8 cellular contexts compared by ENCODE assay signal in the genomic region with DNA sequence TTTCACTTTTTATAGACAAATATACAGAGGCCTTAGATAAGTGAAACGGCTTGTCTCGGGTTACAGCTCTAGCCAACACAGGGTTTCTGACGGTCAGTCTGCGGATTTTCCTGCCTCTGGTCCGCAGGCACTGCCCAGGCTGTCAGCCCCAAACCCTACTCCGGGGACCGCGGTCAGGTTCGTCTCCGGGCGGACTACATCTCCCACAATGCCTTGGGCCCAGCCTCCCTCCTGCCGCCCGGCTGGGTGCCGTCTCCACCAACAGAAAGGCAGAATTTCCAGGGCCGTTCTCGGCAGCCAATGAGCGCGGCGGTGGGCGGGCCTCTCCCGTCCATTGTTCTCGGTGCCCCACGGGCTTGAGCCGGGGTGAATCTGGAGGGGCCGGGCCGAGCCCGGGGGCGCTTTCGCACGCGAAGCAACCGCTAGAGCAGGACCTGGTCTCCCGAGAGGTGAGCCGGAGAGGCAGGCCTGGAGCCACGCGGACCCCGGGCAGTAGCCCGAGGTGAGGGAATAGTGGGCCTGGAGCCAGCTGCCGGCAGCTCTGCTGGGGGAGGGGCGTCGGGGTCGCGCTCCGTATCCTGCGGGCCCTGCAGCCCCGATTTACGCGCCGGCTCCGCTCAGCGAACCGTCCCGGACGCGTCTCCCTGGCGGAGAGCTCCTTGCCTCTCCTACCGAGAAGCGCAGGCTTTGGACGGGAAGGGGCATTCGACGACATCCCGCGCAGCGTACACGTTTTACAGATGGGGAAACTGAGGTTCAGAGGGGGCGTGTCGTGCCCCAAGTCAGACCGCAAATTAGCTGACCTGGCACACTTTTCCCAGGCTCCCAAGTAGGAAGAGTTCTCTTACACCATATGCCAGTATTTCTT. TPM values are rescaled to one million over a fixed set of nuclear protein-coding genes. Genes with fewer than 3 reads are reported as not detected.
DNase-seq lines count a peak whose midpoint lies in the region; ATAC-seq and TF ChIP-seq lines count a peak whose summit lies in the region.

TSS of gene ZSCAN2 (plus strand) at position 323 of the 868 bp plus-strand sequence. CDS start 2,919 bp downstream, outside the sequence.

- TF ChIP-seq CTCF in SK-N-SH (IDR thresholded peaks at IDR 0.05) (no peak), omental fat pad (IDR thresholded peaks at IDR 0.05) (no peak)

- peak; percentile 89 for DNase-seq in NCI-H1092 (lab: John Stamatoyannopoulos, UW)
- DNase-seq in SK-N-SH, result peak; percentile 95
- peak; percentile 94 to 95 for DNase-seq in activated naive CD4-positive, alpha-beta T cell treated with anti-CD3 and anti-CD28 coated beads, Interleukin-2, amount 50 U/mL, for 72 hours (ENCODE audit: low spot score in 2 of 2)
- DNase-seq in glomerular visceral epithelial cell (ENCODE audit: extremely low spot score), result peak; percentile 94
- DNase-seq in omental fat pad (ENCODE audit: low spot score), result peak; percentile 89

- peaks cover 5% of the 10 kb centered on the region for H3F3A ChIP-seq in SK-N-SH (replicated peaks; ENCODE audit: insufficient read depth)

- no peaks in the 10 kb centered on the region for H3K9me3 Mint-ChIP-seq in activated naive CD4-positive, alpha-beta T cell treated with anti-CD3 and anti-CD28 coated beads, Interleukin-2, amount 50 U/mL, for 72 hours

- no peak for TF ChIP-seq RAD21 in SK-N-SH (IDR thresholded peaks at IDR 0.05; ENCODE audit: low read length)

- peaks cover 0 to 14% of the 10 kb centered on the region in 2 experiments; a peak in 1 of 4 replicates for H3K4me1 ChIP-seq in SK-N-SH (ENCODE audit: control insufficient read depth in 1 of 2, insufficient read depth in 2 of 2, low read depth in 1 of 2, low read length in 1 of 2)

- peaks cover 46% of the 10 kb centered on the region for H3K79me2 ChIP-seq in SK-N-SH (ENCODE audit: insufficient read depth)

- H3K9ac ChIP-seq in SK-N-SH, result peak within 1 kb of the TSS; percentile 85

- H3K36me3 ChIP-seq in SK-N-SH (replicated peaks in 1 of 2; ENCODE audit: control insufficient read depth in 1 of 2, insufficient read depth in 2 of 2, low read length in 1 of 2), result peaks cover 18 to 20% of the 10 kb centered on the region in 2 experiments

- peak within 1 kb of the TSS; percentile 58 to 71 for H3K27ac ChIP-seq in SK-N-SH (ENCODE audit: low read depth in 2 of 2, low read length in 1 of 2)
- H3K27ac ChIP-seq in temporal lobe (ENCODE audit: low read depth, low read length), result peak within 1 kb of the TSS; percentile 25

- H3K4me3 ChIP-seq in GM08714 (ENCODE audit: low read length), result peak within 1 kb of the TSS; percentile 85
- peak within 1 kb of the TSS; percentile 87 to 95 for H3K4me3 ChIP-seq in SK-N-SH (ENCODE audit: low read depth in 2 of 2, low read length in 1 of 2)

- peak within 1 kb of the TSS; percentile 70 to 73 for H3K27ac Mint-ChIP-seq in activated naive CD4-positive, alpha-beta T cell treated with anti-CD3 and anti-CD28 coated beads, Interleukin-2, amount 50 U/mL, for 72 hours

- H3K36me3 Mint-ChIP-seq in activated naive CD4-positive, alpha-beta T cell treated with anti-CD3 and anti-CD28 coated beads, Interleukin-2, amount 50 U/mL, for 72 hours, result peaks cover 0 to 5% of the 10 kb centered on the region in 2 donors

- H3K4me2 ChIP-seq in SK-N-SH, result peak within 1 kb of the TSS; percentile 81

- peak within 1 kb of the TSS; percentile 100 for H2AFZ ChIP-seq in SK-N-SH (ENCODE audit: low read depth)

- H3K9me2 ChIP-seq in SK-N-SH, result no peaks in the 10 kb centered on the region

- POLR2A ChIA-PET in SK-N-SH (lab: Yijun Ruan, JAX), result interaction anchor here (0.6 to 2.4 kb wide), 4 partner anchors 30 to 326 kb away, joined by 3 to 12 read pairs (median 6); partner anchors contain the start of gene WDR73

- no peaks in the 10 kb centered on the region for H3K27me3 ChIP-seq in SK-N-SH (ENCODE audit: insufficient read depth)

- TF ChIP-seq EP300 in SK-N-SH (IDR thresholded peaks at IDR 0.05; ENCODE audit: borderline replicate concordance in 1 of 2, low read depth in 1 of 2, low read length in 1 of 2), result no peak

- CTCF ChIA-PET in SK-N-SH (lab: Yijun Ruan, JAX), result interaction anchor here (0.7 to 5.0 kb wide), 12 partner anchors 11 to 328 kb away, joined by 3 to 51 read pairs (median 4); no protein-coding TSS in a partner anchor

- 0 out of 2 replicates have a peak, but pooled peaks cover 8% of the 10 kb centered on the region for H4K20me1 ChIP-seq in SK-N-SH (ENCODE audit: insufficient read depth)

- WGBS in SK-N-SH (ENCODE audit: low lambda C conversion rate), result 2% methylated on average over 31 of the region's 68 CpGs

- ATAC-seq in HG02610 (IDR thresholded peaks at IDR 0.05; ENCODE audit: unreplicated experiment) (peak; percentile 94), omental fat pad (ENCODE audit: low FRiP score) (peak; percentile 99)
- peak; percentile 98 for ATAC-seq in activated naive CD4-positive, alpha-beta T cell treated with anti-CD3 and anti-CD28 coated beads, Interleukin-2, amount 50 U/mL, for 72 hours

- H3K9me3 ChIP-seq in SK-N-SH, result no peaks in the 10 kb centered on the region

TF ChIP-seq in SK-N-SH, 30 proteins besides CTCF, POLR2A, EP300 and RAD21:
- TF ChIP-seq FOXJ3 (CRISPR knock-in tag; IDR thresholded peaks at IDR 0.05) (no peak), NRF1 (IDR thresholded peaks at IDR 0.05; ENCODE audit: low read depth, low read length) (no peak), MAX (IDR thresholded peaks at IDR 0.05; ENCODE audit: low read depth) (peak; percentile 2; the same call in 1 of the 2 replicates), CHD2 (IDR thresholded peaks at IDR 0.05; ENCODE audit: low read length, partially characterized antibody) (peak; percentile 40), TEAD4 (IDR thresholded peaks at IDR 0.05; ENCODE audit: borderline replicate concordance, insufficient read depth) (no peak), GABPA (IDR thresholded peaks at IDR 0.05; ENCODE audit: low read depth) (no peak), ELF1 (IDR thresholded peaks at IDR 0.05) (no peak), IRF3 (IDR thresholded peaks at IDR 0.05; ENCODE audit: low read depth, low read length) (peak; percentile 41; the same call in 1 of the 2 replicates), EZH2phosphoT487 (IDR thresholded peaks at IDR 0.05; ENCODE audit: borderline replicate concordance, low read depth) (no peak), USF2 (IDR thresholded peaks at IDR 0.05; ENCODE audit: borderline replicate concordance, low read depth, low read length) (no peak), RXRA (IDR thresholded peaks at IDR 0.05; ENCODE audit: borderline replicate concordance, low read depth) (no peak), NFIC (IDR thresholded peaks at IDR 0.05; ENCODE audit: borderline replicate concordance) (peak; percentile 53), RCOR1 (IDR thresholded peaks at IDR 0.05; ENCODE audit: low read length) (no peak), YY1 (IDR thresholded peaks at IDR 0.05; ENCODE audit: low read depth) (peak; percentile 73; the same call in 1 of the 2 replicates), RFX5 (IDR thresholded peaks at IDR 0.05; ENCODE audit: low read length) (no peak), SIN3A (IDR thresholded peaks at IDR 0.05; ENCODE audit: borderline replicate concordance, low read depth, low read length) (peak; percentile 9; the same call in 1 of the 2 replicates), POLR2AphosphoS5 (IDR thresholded peaks at IDR 0.05; ENCODE audit: low read depth, low read length) (peak; percentile 75)

RNA-seq across cellular contexts. Expression of gene ZSCAN2, which starts in this region (rescaled TPM):
- 17.8 and 22.0 TPM in 2 replicates for polyA plus RNA-seq in SK-N-SH (2012; rRNA removed)
- polyA plus RNA-seq in SK-N-SH (2012; cell fraction: cytosol; rRNA removed), result 15.7 and 18.0 TPM in 2 replicates
- polyA plus RNA-seq in SK-N-SH (2012; cell fraction: nucleus; rRNA removed), result 19.0 and 25.0 TPM in 2 replicates
- total RNA-seq in activated naive CD4-positive, alpha-beta T cell treated with anti-CD3 and anti-CD28 coated beads, Interleukin-2, amount 50 U/mL, for 72 hours, result 1 to 10 TPM; 5.6 to 6.2 TPM
- total RNA-seq in omental fat pad (10 to 100 TPM in 3 of 4 donors, 1 to 10 TPM in 1; 8.4 to 16.3 (median 13.0) TPM), temporal lobe (25.1 TPM)

Comparison
In these comparisons a context has a peak if more than half of its experiments do, and no peak if none do; other contexts are left out.
1. Peak in every context shown above with its lines: DNase-seq, ATAC-seq, H3K4me3 ChIP-seq and H3K27ac ChIP-seq.